In the genomic region with DNA sequence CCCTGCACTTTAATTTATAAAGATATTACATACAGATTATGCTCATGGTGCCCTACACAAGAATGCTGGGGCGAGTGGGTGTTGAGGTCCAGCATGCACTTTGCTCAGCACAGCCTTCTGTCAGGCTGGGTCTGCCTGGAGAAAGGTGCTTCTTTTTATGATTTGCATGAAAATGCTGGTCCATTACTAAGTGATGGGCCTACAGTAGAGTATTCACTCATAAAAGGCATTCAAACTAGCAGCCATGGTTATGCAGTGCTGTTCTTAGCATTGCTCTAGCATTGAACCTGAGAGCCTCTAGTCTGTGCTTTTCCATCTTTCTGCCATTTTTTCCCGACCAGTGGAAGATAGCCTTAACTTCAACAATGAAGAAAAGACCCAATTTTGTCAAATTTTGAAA, we compare ENCODE assay signal across 2 cellular contexts.
TF ChIP-seq lines count a peak whose summit lies in the region.

No MANE protein-coding gene starts in this region.

TF ChIP-seq in WTC11, 78 proteins besides CTCF, POLR2A, EP300 and RAD21 (continued from another document and continues in another):
- TF ChIP-seq, protein P1, sequence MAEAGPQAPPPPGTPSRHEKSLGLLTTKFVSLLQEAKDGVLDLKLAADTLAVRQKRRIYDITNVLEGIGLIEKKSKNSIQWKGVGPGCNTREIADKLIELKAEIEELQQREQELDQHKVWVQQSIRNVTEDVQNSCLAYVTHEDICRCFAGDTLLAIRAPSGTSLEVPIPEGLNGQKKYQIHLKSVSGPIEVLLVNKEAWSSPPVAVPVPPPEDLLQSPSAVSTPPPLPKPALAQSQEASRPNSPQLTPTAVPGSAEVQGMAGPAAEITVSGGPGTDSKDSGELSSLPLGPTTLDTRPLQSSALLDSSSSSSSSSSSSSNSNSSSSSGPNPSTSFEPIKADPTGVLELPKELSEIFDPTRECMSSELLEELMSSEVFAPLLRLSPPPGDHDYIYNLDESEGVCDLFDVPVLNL (CRISPR knock-in tag; IDR thresholded peaks at IDR 0.05; ENCODE audit: borderline replicate concordance, low read depth) = no peak
- TF ChIP-seq, protein P2, sequence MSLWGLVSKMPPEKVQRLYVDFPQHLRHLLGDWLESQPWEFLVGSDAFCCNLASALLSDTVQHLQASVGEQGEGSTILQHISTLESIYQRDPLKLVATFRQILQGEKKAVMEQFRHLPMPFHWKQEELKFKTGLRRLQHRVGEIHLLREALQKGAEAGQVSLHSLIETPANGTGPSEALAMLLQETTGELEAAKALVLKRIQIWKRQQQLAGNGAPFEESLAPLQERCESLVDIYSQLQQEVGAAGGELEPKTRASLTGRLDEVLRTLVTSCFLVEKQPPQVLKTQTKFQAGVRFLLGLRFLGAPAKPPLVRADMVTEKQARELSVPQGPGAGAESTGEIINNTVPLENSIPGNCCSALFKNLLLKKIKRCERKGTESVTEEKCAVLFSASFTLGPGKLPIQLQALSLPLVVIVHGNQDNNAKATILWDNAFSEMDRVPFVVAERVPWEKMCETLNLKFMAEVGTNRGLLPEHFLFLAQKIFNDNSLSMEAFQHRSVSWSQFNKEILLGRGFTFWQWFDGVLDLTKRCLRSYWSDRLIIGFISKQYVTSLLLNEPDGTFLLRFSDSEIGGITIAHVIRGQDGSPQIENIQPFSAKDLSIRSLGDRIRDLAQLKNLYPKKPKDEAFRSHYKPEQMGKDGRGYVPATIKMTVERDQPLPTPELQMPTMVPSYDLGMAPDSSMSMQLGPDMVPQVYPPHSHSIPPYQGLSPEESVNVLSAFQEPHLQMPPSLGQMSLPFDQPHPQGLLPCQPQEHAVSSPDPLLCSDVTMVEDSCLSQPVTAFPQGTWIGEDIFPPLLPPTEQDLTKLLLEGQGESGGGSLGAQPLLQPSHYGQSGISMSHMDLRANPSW (CRISPR knock-in tag; conservative IDR thresholded peaks at IDR 0.05; ENCODE audit: low read depth) = no peak
- TF ChIP-seq, protein P3, sequence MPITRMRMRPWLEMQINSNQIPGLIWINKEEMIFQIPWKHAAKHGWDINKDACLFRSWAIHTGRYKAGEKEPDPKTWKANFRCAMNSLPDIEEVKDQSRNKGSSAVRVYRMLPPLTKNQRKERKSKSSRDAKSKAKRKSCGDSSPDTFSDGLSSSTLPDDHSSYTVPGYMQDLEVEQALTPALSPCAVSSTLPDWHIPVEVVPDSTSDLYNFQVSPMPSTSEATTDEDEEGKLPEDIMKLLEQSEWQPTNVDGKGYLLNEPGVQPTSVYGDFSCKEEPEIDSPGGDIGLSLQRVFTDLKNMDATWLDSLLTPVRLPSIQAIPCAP (CRISPR knock-in tag; IDR thresholded peaks at IDR 0.05) = no peak
- TF ChIP-seq, protein P4, sequence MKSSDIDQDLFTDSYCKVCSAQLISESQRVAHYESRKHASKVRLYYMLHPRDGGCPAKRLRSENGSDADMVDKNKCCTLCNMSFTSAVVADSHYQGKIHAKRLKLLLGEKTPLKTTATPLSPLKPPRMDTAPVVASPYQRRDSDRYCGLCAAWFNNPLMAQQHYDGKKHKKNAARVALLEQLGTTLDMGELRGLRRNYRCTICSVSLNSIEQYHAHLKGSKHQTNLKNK (CRISPR knock-in tag; IDR thresholded peaks at IDR 0.05) = no peak
- TF ChIP-seq, protein P5, sequence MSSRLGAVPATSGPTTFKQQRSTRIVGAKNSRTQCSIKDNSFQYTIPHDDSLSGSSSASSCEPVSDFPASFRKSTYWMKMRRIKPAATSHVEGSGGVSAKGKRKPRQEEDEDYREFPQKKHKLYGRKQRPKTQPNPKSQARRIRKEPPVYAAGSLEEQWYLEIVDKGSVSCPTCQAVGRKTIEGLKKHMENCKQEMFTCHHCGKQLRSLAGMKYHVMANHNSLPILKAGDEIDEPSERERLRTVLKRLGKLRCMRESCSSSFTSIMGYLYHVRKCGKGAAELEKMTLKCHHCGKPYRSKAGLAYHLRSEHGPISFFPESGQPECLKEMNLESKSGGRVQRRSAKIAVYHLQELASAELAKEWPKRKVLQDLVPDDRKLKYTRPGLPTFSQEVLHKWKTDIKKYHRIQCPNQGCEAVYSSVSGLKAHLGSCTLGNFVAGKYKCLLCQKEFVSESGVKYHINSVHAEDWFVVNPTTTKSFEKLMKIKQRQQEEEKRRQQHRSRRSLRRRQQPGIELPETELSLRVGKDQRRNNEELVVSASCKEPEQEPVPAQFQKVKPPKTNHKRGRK (CRISPR knock-in tag; IDR thresholded peaks at IDR 0.05; ENCODE audit: borderline replicate concordance) = no peak
- TF ChIP-seq ZBTB21 (CRISPR knock-in tag; IDR thresholded peaks at IDR 0.05; ENCODE audit: borderline replicate concordance) (no peak), NR2C2 (CRISPR knock-in tag; IDR thresholded peaks at IDR 0.05) (no peak), FOXJ3 (CRISPR knock-in tag; IDR thresholded peaks at IDR 0.05; ENCODE audit: borderline replicate concordance) (no peak), ZNF396 (CRISPR knock-in tag; IDR thresholded peaks at IDR 0.05; ENCODE audit: borderline replicate concordance) (no peak)
- TF ChIP-seq, protein P6, sequence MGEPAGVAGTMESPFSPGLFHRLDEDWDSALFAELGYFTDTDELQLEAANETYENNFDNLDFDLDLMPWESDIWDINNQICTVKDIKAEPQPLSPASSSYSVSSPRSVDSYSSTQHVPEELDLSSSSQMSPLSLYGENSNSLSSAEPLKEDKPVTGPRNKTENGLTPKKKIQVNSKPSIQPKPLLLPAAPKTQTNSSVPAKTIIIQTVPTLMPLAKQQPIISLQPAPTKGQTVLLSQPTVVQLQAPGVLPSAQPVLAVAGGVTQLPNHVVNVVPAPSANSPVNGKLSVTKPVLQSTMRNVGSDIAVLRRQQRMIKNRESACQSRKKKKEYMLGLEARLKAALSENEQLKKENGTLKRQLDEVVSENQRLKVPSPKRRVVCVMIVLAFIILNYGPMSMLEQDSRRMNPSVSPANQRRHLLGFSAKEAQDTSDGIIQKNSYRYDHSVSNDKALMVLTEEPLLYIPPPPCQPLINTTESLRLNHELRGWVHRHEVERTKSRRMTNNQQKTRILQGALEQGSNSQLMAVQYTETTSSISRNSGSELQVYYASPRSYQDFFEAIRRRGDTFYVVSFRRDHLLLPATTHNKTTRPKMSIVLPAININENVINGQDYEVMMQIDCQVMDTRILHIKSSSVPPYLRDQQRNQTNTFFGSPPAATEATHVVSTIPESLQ (CRISPR knock-in tag; IDR thresholded peaks at IDR 0.05) = no peak
- TF ChIP-seq, protein P7, sequence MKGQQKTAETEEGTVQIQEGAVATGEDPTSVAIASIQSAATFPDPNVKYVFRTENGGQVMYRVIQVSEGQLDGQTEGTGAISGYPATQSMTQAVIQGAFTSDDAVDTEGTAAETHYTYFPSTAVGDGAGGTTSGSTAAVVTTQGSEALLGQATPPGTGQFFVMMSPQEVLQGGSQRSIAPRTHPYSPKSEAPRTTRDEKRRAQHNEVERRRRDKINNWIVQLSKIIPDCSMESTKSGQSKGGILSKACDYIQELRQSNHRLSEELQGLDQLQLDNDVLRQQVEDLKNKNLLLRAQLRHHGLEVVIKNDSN (CRISPR knock-in tag; IDR thresholded peaks at IDR 0.05) = no peak

TF ChIP-seq in SK-N-SH treated with all-trans-retinoic acid at 6 μM for 48 hours, 23 proteins besides CTCF, POLR2A, EP300 and RAD21 (continued from another document):
- TF ChIP-seq, protein P8, sequence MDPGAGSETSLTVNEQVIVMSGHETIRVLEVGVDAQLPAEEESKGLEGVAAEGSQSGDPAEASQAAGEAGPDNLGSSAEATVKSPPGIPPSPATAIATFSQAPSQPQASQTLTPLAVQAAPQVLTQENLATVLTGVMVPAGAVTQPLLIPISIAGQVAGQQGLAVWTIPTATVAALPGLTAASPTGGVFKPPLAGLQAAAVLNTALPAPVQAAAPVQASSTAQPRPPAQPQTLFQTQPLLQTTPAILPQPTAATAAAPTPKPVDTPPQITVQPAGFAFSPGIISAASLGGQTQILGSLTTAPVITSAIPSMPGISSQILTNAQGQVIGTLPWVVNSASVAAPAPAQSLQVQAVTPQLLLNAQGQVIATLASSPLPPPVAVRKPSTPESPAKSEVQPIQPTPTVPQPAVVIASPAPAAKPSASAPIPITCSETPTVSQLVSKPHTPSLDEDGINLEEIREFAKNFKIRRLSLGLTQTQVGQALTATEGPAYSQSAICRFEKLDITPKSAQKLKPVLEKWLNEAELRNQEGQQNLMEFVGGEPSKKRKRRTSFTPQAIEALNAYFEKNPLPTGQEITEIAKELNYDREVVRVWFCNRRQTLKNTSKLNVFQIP (CRISPR knock-in tag; IDR thresholded peaks at IDR 0.05; ENCODE audit: borderline replicate concordance, low read depth) = no peak
- TF ChIP-seq TCF4 (CRISPR knock-in tag; IDR thresholded peaks at IDR 0.05; ENCODE audit: borderline replicate concordance) (no peak), ZNF8 (CRISPR knock-in tag; IDR thresholded peaks at IDR 0.05) (no peak), ZFP3 (CRISPR knock-in tag; IDR thresholded peaks at IDR 0.05) (no peak), ESRRG (CRISPR knock-in tag; IDR thresholded peaks at IDR 0.05) (no peak), ZC3H10 (CRISPR knock-in tag; IDR thresholded peaks at IDR 0.05) (no peak), GLIS3 (CRISPR knock-in tag; IDR thresholded peaks at IDR 0.05) (no peak)
- TF ChIP-seq, protein P9, sequence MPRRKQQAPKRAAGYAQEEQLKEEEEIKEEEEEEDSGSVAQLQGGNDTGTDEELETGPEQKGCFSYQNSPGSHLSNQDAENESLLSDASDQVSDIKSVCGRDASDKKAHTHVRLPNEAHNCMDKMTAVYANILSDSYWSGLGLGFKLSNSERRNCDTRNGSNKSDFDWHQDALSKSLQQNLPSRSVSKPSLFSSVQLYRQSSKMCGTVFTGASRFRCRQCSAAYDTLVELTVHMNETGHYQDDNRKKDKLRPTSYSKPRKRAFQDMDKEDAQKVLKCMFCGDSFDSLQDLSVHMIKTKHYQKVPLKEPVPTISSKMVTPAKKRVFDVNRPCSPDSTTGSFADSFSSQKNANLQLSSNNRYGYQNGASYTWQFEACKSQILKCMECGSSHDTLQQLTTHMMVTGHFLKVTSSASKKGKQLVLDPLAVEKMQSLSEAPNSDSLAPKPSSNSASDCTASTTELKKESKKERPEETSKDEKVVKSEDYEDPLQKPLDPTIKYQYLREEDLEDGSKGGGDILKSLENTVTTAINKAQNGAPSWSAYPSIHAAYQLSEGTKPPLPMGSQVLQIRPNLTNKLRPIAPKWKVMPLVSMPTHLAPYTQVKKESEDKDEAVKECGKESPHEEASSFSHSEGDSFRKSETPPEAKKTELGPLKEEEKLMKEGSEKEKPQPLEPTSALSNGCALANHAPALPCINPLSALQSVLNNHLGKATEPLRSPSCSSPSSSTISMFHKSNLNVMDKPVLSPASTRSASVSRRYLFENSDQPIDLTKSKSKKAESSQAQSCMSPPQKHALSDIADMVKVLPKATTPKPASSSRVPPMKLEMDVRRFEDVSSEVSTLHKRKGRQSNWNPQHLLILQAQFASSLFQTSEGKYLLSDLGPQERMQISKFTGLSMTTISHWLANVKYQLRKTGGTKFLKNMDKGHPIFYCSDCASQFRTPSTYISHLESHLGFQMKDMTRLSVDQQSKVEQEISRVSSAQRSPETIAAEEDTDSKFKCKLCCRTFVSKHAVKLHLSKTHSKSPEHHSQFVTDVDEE (CRISPR knock-in tag; IDR thresholded peaks at IDR 0.05) = no peak
- TF ChIP-seq, protein P10, sequence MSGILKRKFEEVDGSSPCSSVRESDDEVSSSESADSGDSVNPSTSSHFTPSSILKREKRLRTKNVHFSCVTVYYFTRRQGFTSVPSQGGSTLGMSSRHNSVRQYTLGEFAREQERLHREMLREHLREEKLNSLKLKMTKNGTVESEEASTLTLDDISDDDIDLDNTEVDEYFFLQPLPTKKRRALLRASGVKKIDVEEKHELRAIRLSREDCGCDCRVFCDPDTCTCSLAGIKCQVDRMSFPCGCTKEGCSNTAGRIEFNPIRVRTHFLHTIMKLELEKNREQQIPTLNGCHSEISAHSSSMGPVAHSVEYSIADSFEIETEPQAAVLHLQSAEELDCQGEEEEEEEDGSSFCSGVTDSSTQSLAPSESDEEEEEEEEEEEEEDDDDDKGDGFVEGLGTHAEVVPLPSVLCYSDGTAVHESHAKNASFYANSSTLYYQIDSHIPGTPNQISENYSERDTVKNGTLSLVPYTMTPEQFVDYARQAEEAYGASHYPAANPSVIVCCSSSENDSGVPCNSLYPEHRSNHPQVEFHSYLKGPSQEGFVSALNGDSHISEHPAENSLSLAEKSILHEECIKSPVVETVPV (CRISPR knock-in tag; IDR thresholded peaks at IDR 0.05) = no peak
- TF ChIP-seq, protein P11, sequence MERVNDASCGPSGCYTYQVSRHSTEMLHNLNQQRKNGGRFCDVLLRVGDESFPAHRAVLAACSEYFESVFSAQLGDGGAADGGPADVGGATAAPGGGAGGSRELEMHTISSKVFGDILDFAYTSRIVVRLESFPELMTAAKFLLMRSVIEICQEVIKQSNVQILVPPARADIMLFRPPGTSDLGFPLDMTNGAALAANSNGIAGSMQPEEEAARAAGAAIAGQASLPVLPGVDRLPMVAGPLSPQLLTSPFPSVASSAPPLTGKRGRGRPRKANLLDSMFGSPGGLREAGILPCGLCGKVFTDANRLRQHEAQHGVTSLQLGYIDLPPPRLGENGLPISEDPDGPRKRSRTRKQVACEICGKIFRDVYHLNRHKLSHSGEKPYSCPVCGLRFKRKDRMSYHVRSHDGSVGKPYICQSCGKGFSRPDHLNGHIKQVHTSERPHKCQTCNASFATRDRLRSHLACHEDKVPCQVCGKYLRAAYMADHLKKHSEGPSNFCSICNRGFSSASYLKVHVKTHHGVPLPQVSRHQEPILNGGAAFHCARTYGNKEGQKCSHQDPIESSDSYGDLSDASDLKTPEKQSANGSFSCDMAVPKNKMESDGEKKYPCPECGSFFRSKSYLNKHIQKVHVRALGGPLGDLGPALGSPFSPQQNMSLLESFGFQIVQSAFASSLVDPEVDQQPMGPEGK (CRISPR knock-in tag; IDR thresholded peaks at IDR 0.05; ENCODE audit: borderline replicate concordance) = no peak
TF ChIP-seq in SK-N-SH treated with all-trans-retinoic acid at 6 μM for 48 hours: peak in this region for 0.
